Comparison of ENCODE assay signal across 25 cellular contexts in the genomic region with DNA sequence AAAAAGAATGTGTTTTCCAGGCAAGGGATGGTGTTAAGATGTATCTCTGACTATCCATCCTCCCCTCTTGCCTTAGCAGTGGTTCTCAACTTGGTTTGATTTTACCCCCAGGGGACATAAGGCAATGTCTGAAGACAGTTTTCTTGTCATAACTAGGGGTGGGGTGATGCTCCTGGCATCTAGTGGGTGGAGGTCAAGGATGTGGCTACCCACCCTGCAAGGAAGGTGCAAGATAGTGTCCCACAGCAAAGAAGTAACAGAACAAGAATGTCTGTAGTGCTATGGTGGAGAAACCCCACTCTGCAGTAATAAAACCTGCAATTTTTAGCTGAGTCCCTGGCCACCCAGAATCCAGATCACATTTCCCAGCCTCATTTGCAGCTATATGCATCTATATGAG.
"Had no signal": no experiment of that assay in that cellular context is flagged by ENCODE, and none has a peak within 500 bp of the region (broad histone marks: within the 10 kb centered on the region; RNA-seq: fewer than 3 reads in every experiment).

No MANE protein-coding gene starts in this region.

- H3K9me3 Mint-ChIP-seq: neural crest cell had no signal

- H3K36me3 Mint-ChIP-seq: stimulated activated naive B cell treated with anti-CD40 and anti-IgM and Interleukin-4, amounts not matched to agents 10 μg/mL and 1 μg/mL and 100 μg/mL, for 72 hours had no signal

- H3K4me3 Mint-ChIP-seq: nephron; neural crest cell; stimulated activated naive B cell treated with anti-CD40 and anti-IgM and Interleukin-4, amounts not matched to agents 10 μg/mL and 1 μg/mL and 100 μg/mL, for 72 hours had no signal

- H3K27ac Mint-ChIP-seq: nephron; stimulated activated naive B cell treated with anti-CD40 and anti-IgM and Interleukin-4, amounts not matched to agents 10 μg/mL and 1 μg/mL and 100 μg/mL, for 72 hours had no signal

- DNase-seq: hippocampal formation; kidney; left colon; left lung; lower lobe of right lung; mammary epithelial cell; mesenchymal stem cell; nucleus accumbens; pancreas; retina; right cardiac atrium; stimulated activated CD4-positive, alpha-beta T cell treated with anti-CD3 and anti-CD28 coated beads, Interleukin-12 subunit alpha, Interleukin-12 subunit beta, amount 100 ng/mL, for 4 hours; stimulated activated CD4-positive, alpha-beta T cell treated with anti-CD3 and anti-CD28 coated beads, Interleukin-15, amount 100 ng/mL, for 24 hours; stimulated activated CD4-positive, alpha-beta T cell treated with anti-CD3 and anti-CD28 coated beads, Interleukin-2, amount 100 ng/mL, for 24 hours; stimulated activated CD4-positive, alpha-beta T cell treated with anti-CD3 and anti-CD28 coated beads, Interleukin-4, amount 100 ng/mL, for 1 hour; stimulated activated naive B cell treated with anti-CD40 and anti-IgM and Interleukin-4, amounts not matched to agents 10 μg/mL and 1 μg/mL and 100 μg/mL, for 72 hours; stimulated activated naive CD8-positive, alpha-beta T cell treated with anti-CD3 and anti-CD28 coated beads, Interleukin-15, Interleukin-2, amounts not matched to agents 100 U/mL and 50 U/mL, for 24 hours; stomach; testis; thyroid gland; transverse colon; upper lobe of left lung had no signal

- H3K4me1 Mint-ChIP-seq: nephron had no signal

- ATAC-seq: left colon; left lung; lower lobe of right lung; pancreas; right cardiac atrium; sciatic nerve; stimulated activated naive B cell treated with anti-CD40 and anti-IgM and Interleukin-4, amounts not matched to agents 10 μg/mL and 1 μg/mL and 100 μg/mL, for 72 hours; stimulated activated naive CD8-positive, alpha-beta T cell treated with anti-CD3 and anti-CD28 coated beads, Interleukin-15, Interleukin-2, amounts not matched to agents 100 U/mL and 50 U/mL, for 24 hours had no signal
